In the genomic region with DNA sequence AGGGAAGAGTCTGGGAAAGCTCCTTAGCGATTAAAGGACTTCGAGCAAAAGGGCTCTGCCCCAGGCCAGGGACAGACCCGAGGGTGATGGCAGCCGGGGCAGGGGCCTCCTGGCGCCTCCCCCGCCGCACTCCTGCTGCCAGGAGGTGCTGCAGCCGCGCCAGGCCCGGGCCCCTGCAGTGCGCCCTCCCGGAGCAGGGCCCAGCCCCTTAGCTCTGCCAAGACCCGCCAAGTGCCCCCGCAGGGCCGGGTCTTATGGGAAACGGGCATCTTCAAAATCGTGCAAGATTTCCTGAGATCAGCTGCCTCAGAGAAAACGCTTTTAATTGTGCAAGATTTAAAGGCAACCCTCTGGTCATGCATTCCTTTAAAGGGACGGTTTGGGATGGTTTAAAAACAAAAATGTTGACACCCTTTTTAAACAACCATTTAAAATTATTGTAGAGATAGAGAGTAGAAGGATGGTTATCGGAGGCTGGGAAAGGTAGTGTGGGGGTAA, we compare ENCODE assay signal across 9 cellular contexts. TPM values are rescaled to one million over a fixed set of nuclear protein-coding genes. Genes with fewer than 3 reads are reported as not detected.
DNase-seq lines count a peak whose midpoint lies in the region; ATAC-seq and TF ChIP-seq lines count a peak whose summit lies in the region.
"Had no signal": no experiment of that assay in that cellular context is flagged by ENCODE, and none has a peak within 500 bp of the region (broad histone marks: within the 10 kb centered on the region; RNA-seq: fewer than 3 reads in every experiment).

No MANE protein-coding gene starts in this region.

- no peak for DNase-seq in activated CD4-positive, alpha-beta T cell treated with anti-CD3 and anti-CD28 coated beads for 36 hours
- no peak for DNase-seq in activated CD4-positive, alpha-beta T cell treated with anti-CD3 and anti-CD28 coated beads, Interleukin-2, amount 50 U/mL, for 48 hours
- peak in 1 of 2 experiments; percentile 54 for DNase-seq in PC-9
- DNase-seq in endothelial cell (ENCODE audit: low spot score): no peak
- no peak for DNase-seq in naive B cell
- DNase-seq in RPMI8226: no peak
- DNase-seq in NCI-H2227 treated with DMSO at 0.1 percent for 48 hours (lab: John Stamatoyannopoulos, UW): no peak

- no peaks in the 10 kb centered on the region for H3K9me3 Mint-ChIP-seq in activated CD4-positive, alpha-beta T cell treated with anti-CD3 and anti-CD28 coated beads for 36 hours (ENCODE audit: low read depth)
- no peaks in the 10 kb centered on the region for H3K9me3 Mint-ChIP-seq in endothelial cell (ENCODE audit: unreplicated experiment)
- H3K9me3 Mint-ChIP-seq in naive B cell: no peaks in the 10 kb centered on the region

- CTCF ChIA-PET in activated CD4-positive, alpha-beta T cell treated with anti-CD3 and anti-CD28 coated beads for 36 hours (lab: Charles Lee): interaction anchor here (1.0 to 1.7 kb wide), 5 partner anchors 10 to 124 kb away, joined by 3 to 10 read pairs (median 4); partner anchors contain the start of gene HABP4
- CTCF ChIA-PET in PC-9 (lab: Charles Lee): interaction anchor here (0.7 kb wide), 3 partner anchors 42 to 240 kb away, joined by 4 to 12 read pairs (median 6); no protein-coding TSS in a partner anchor

- H3K9me3 ChIP-seq in PC-9 (ENCODE audit: insufficient read depth, low read depth): no peaks in the 10 kb centered on the region

- peaks cover 41% of the 10 kb centered on the region for H3K79me2 ChIP-seq in PC-9 (ENCODE audit: low read depth)

- H3K27me3 ChIP-seq in PC-9 (ENCODE audit: insufficient read depth, low read depth): no peaks in the 10 kb centered on the region

- peak overlapping the region; percentile 66 for H3K4me3 Mint-ChIP-seq in activated CD4-positive, alpha-beta T cell treated with anti-CD3 and anti-CD28 coated beads for 36 hours
- H3K4me3 Mint-ChIP-seq in endothelial cell (ENCODE audit: unreplicated experiment) (peak overlapping the region; percentile 62), naive B cell (peak overlapping the region; percentile 84 to 94 (median 88))

- no peaks in the 10 kb centered on the region for H3K36me3 Mint-ChIP-seq in activated CD4-positive, alpha-beta T cell treated with anti-CD3 and anti-CD28 coated beads for 36 hours (ENCODE audit: low read depth)
- H3K36me3 Mint-ChIP-seq in endothelial cell (ENCODE audit: low read depth, unreplicated experiment): no peaks in the 10 kb centered on the region
- H3K36me3 Mint-ChIP-seq in naive B cell: no peaks in the 10 kb centered on the region

- no peaks in the 10 kb centered on the region for H4K20me1 ChIP-seq in PC-9 (ENCODE audit: insufficient read depth)

- peak; percentile 37 for ATAC-seq in activated CD4-positive, alpha-beta T cell treated with anti-CD3 and anti-CD28 coated beads for 36 hours
- ATAC-seq in HG02678 (IDR thresholded peaks at IDR 0.05; ENCODE audit: unreplicated experiment): peak; percentile 43
- ATAC-seq in naive B cell (ENCODE audit: low read depth in 2 of 2): peak; percentile 39 to 41

- H2AFZ ChIP-seq in PC-9: peak overlapping the region; percentile 81

- BruUV-seq in PC-9 (replicated peaks; lab: Mats Ljungman, UMichigan): no TSS peak

- H3K27me3 Mint-ChIP-seq in activated CD4-positive, alpha-beta T cell treated with anti-CD3 and anti-CD28 coated beads for 36 hours: peaks cover 2% of the 10 kb centered on the region
- H3K27me3 Mint-ChIP-seq in endothelial cell (ENCODE audit: unreplicated experiment): peaks cover 2% of the 10 kb centered on the region
- peaks cover 0 to 20% (median 14%) of the 10 kb centered on the region in 3 donors for H3K27me3 Mint-ChIP-seq in naive B cell

- H3K4me1 Mint-ChIP-seq in activated CD4-positive, alpha-beta T cell treated with anti-CD3 and anti-CD28 coated beads for 36 hours: peaks cover 27% of the 10 kb centered on the region
- H3K4me1 Mint-ChIP-seq in endothelial cell (ENCODE audit: unreplicated experiment) (peaks cover 2% of the 10 kb centered on the region), naive B cell (peaks cover 4 to 16% (median 12%) of the 10 kb centered on the region in 3 donors)

- H3K4me3 ChIP-seq in PC-9: peak overlapping the region; percentile 88

- H3K36me3 ChIP-seq in PC-9 (ENCODE audit: low read depth): no peaks in the 10 kb centered on the region

- peaks cover 27% of the 10 kb centered on the region for H3F3A ChIP-seq in PC-9 (ENCODE audit: insufficient read depth, low read depth)

- H3K27ac Mint-ChIP-seq in activated CD4-positive, alpha-beta T cell treated with anti-CD3 and anti-CD28 coated beads for 36 hours: no peak overlapping the region
- H3K27ac Mint-ChIP-seq in endothelial cell (ENCODE audit: unreplicated experiment) (peak overlapping the region; percentile 9), naive B cell (peak overlapping the region in 5 of 6 donors; percentile 59 to 94 (median 87))

- intact Hi-C loops in activated CD4-positive, alpha-beta T cell treated with anti-CD3 and anti-CD28 coated beads for 36 hours (cut with DNase I, micrococcal nuclease): loop anchor here (2.0 to 10.0 kb wide), 4 partner anchors 88 to 1062 kb away; partner anchors contain the start of genes HABP4 (in 1 of the 2), PRXL2C (in 1 of the 2) and ZNF367 (in 1 of the 2)
- intact Hi-C loops in PC-9 (cut with micrococcal nuclease; ENCODE audit: unreplicated experiment): loop anchor here (2.0 to 5.0 kb wide), 3 partner anchors 88 to 240 kb away; partner anchors contain the start of genes HABP4 and PRXL2C

- TF ChIP-seq CTCF in PC-9 (conservative IDR thresholded peaks at IDR 0.05) (no peak), endothelial cell (IDR thresholded peaks at IDR 0.05; ENCODE audit: unreplicated experiment) (peak; percentile 8)

- peaks cover 31% of the 10 kb centered on the region for H3K4me1 ChIP-seq in PC-9 (replicated peaks; ENCODE audit: insufficient read depth)

- peak overlapping the region; percentile 92 for H3K27ac ChIP-seq in PC-9
- H3K27ac ChIP-seq: epithelial cell of prostate had no signal

- H3K4me2 ChIP-seq in PC-9: peak overlapping the region; percentile 89

- H3K9me2 ChIP-seq in PC-9 (ENCODE audit: insufficient read depth): no peaks in the 10 kb centered on the region

- POLR2A ChIA-PET in activated CD4-positive, alpha-beta T cell treated with anti-CD3 and anti-CD28 coated beads for 36 hours (lab: Charles Lee): no interaction called here
- POLR2A ChIA-PET in PC-9 (lab: Charles Lee; ENCODE audit: unreplicated experiment): no interaction called here

RNA-seq across cellular contexts. Expression of gene CDC14B, which starts 52.4 kb away (rescaled TPM):
- total RNA-seq in activated CD4-positive, alpha-beta T cell treated with anti-CD3 and anti-CD28 coated beads for 36 hours: 1 to 10 TPM; 1.1 to 1.5 TPM
- total RNA-seq in PC-9 (2021) (43.3 and 47.2 TPM in 2 replicates), endothelial cell (ENCODE audit: unreplicated experiment) (21.4 TPM)
- polyA plus RNA-seq in naive B cell (ENCODE audit: low read depth in 6 of 6): 1 to 10 TPM; 2.9 to 7.9 (median 5.2) TPM
